Comparison of ENCODE assay signal across 1 cellular context in genomic region chr1:19854866-19855265, GRCh38.
TF ChIP-seq lines count a peak whose summit lies in the region.

No MANE protein-coding gene starts in this region.

TF ChIP-seq in HCT116, 20 proteins besides CTCF, POLR2A, EP300 and RAD21 (continued from another document):
- TF ChIP-seq CEBPB (IDR thresholded peaks at IDR 0.05; ENCODE audit: low read depth) = no peak
- TF ChIP-seq ATF3 (IDR thresholded peaks at IDR 0.05) = no peak
- no peak for TF ChIP-seq ZBTB33 (IDR thresholded peaks at IDR 0.05; ENCODE audit: extremely low read depth, insufficient replicate concordance, low read length)
- no peak for TF ChIP-seq ZNF274 (IDR thresholded peaks at IDR 0.05; ENCODE audit: low read depth, low read length)
- no peak for TF ChIP-seq FOSL1 (IDR thresholded peaks at IDR 0.05; ENCODE audit: low read depth)
- TF ChIP-seq ZFX (IDR thresholded peaks at IDR 0.05) = no peak
- TF ChIP-seq EZH2phosphoT487 (IDR thresholded peaks at IDR 0.05; ENCODE audit: borderline replicate concordance) = no peak
- no peak for TF ChIP-seq SRF (IDR thresholded peaks at IDR 0.05; ENCODE audit: low read depth)
- TF ChIP-seq EZH2 (IDR thresholded peaks at IDR 0.05) = no peak
- TF ChIP-seq YY1 (IDR thresholded peaks at IDR 0.05; ENCODE audit: extremely low read depth, insufficient replicate concordance, low read depth, low read length) = no peak
- no peak for TF ChIP-seq CBX3 (IDR thresholded peaks at IDR 0.05; ENCODE audit: low read depth)
- no peak for TF ChIP-seq SIN3A (IDR thresholded peaks at IDR 0.05; ENCODE audit: low read depth)
- no peak for TF ChIP-seq ELF1 (IDR thresholded peaks at IDR 0.05; ENCODE audit: borderline replicate concordance, low read depth)
- no peak for TF ChIP-seq EGR1 (IDR thresholded peaks at IDR 0.05; ENCODE audit: low read depth)
- TF ChIP-seq SP1 (IDR thresholded peaks at IDR 0.05; ENCODE audit: low read depth) = no peak
- no peak for TF ChIP-seq MAX (IDR thresholded peaks at IDR 0.05)
TF ChIP-seq in HCT116: peak in this region for 0.
